In genomic region chr6:159972506-159973268, GRCh38 we compare ENCODE assay signal across 1 cellular context.
TF ChIP-seq lines count a peak whose summit lies in the region.

No MANE protein-coding gene starts in this region.

TF ChIP-seq in K562, 482 proteins besides CTCF, POLR2A, EP300 and RAD21 (continued from another document):
- TF ChIP-seq MGA (IDR thresholded peaks at IDR 0.05) (peak; percentile 60), SMARCE1 (IDR thresholded peaks at IDR 0.05) (no peak), CAMTA2 (CRISPR knock-in tag; conservative IDR thresholded peaks at IDR 0.05) (no peak), NR1H2 (CRISPR knock-in tag; IDR thresholded peaks at IDR 0.05) (no peak), TCF7 (IDR thresholded peaks at IDR 0.05; ENCODE audit: borderline replicate concordance) (no peak), ZNF174 (CRISPR knock-in tag; IDR thresholded peaks at IDR 0.05) (no peak)
